ENCODE assay signal across 8 cellular contexts in the genomic region with DNA sequence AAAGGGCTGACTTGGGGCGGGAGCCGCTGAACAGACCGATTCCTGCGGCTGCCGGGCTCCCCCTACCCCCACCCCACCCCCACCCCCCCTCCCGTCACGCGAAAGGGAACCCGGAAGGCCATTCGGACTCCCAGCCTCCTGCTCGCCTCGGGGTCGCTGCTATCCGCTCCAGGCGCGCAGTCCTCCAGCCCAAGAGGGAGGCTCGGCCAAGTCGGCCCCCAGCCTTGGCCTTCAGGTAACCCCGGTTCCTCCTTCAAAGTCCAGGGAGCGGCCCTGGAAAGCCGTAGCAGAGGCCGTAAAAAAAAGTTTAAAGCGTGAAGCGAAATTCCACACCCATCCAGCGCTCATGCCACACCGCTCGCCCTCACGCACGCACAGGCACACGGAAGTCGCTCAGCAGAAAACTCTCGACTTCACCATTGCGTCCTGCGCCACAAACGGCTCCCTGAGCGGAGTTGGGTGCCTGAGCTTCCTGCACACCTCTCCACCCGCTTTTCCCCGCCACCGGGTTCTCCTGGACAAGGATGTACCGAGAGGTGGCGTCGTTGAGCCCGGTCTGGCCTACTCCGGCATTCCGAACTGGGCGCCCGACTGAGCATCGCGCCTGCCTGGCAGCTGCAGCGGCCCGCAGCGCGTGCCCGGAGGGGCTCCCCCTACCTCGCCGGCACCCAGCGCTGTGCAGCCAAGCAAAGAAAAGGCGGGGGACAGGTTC. TPM values are rescaled to one million over a fixed set of nuclear protein-coding genes. Genes with fewer than 3 reads are reported as not detected.
DNase-seq lines count a peak whose midpoint lies in the region; ATAC-seq and TF ChIP-seq lines count a peak whose summit lies in the region.

No MANE protein-coding gene starts in this region.

- no peak for TF ChIP-seq POLR2A in esophagus squamous epithelium (IDR thresholded peaks at IDR 0.05)

- peak; percentile 62 for DNase-seq in DMS79 treated with DMSO at 0.1 percent for 48 hours (lab: John Stamatoyannopoulos, UW)
- peak; percentile 45 for DNase-seq in MG63
- DNase-seq in esophagus squamous epithelium (lab: John Stamatoyannopoulos, UW): no peak
- DNase-seq in nucleus accumbens (lab: John Stamatoyannopoulos, UW): peak in 47 of 56 donors; percentile 27 to 89 (median 68)
- no peak for DNase-seq in COLO829 (ENCODE audit: low spot score)
- no peak for DNase-seq in epidermal melanocyte (ENCODE audit: insufficient read length, low spot score)
- no peak for DNase-seq in central memory CD4-positive, alpha-beta T cell

- H3K9me3 ChIP-seq in MG63: no peaks in the 10 kb centered on the region
- H3K9me3 ChIP-seq in esophagus squamous epithelium: no peaks in the 10 kb centered on the region

- H3K27ac ChIP-seq in esophagus squamous epithelium: no peak overlapping the region

- no peak overlapping the region for H3K4me3 ChIP-seq in MG63
- peak overlapping the region in 3 of 4 donors; percentile 5 to 37 (median 9) for H3K4me3 ChIP-seq in esophagus squamous epithelium

- WGBS in esophagus squamous epithelium, 2 donors: 0 to 4% methylated on average over 6 to 10 of the region's 58 CpGs

- intact Hi-C loops in esophagus squamous epithelium (cut with DNase I): no loop called here

- peak in 1 of 6 experiments; percentile 19 for TF ChIP-seq CTCF in esophagus squamous epithelium (IDR thresholded peaks at IDR 0.05)

- H3K27me3 ChIP-seq in MG63 (peaks cover 58% of the 10 kb centered on the region), esophagus squamous epithelium (peaks cover 5 to 99% (median 19%) of the 10 kb centered on the region in 4 donors)

- H3K36me3 ChIP-seq in MG63 (no peaks in the 10 kb centered on the region), esophagus squamous epithelium (no peaks in the 10 kb centered on the region)

- no peak for ATAC-seq in GM21723 (IDR thresholded peaks at IDR 0.05; ENCODE audit: unreplicated experiment)

- H3K4me1 ChIP-seq in esophagus squamous epithelium: peaks cover 0 to 42% (median 12%) of the 10 kb centered on the region in 3 donors

RNA-seq across cellular contexts. Expression of a gene that starts 1.4 kb away (rescaled TPM):
- total RNA-seq in MG63 (2014; rRNA removed; shearing (Covaris generic); ENCODE audit: low replicate concordance): not detected in 2 replicates
- not detected for total RNA-seq in esophagus squamous epithelium

Comparison
In these comparisons a context has a peak if more than half of its experiments do, and no peak if none do; other contexts are left out.
1. DNase-seq: peak in DMS79 treated with DMSO at 0.1 percent for 48 hours (single experiment), MG63 (single experiment) and nucleus accumbens (47 of 56); none in esophagus squamous epithelium (single experiment), COLO829 (single experiment), epidermal melanocyte (single experiment) and central memory CD4-positive, alpha-beta T cell (single experiment).